Comparison of ENCODE assay signal across 12 cellular contexts in the genomic region with DNA sequence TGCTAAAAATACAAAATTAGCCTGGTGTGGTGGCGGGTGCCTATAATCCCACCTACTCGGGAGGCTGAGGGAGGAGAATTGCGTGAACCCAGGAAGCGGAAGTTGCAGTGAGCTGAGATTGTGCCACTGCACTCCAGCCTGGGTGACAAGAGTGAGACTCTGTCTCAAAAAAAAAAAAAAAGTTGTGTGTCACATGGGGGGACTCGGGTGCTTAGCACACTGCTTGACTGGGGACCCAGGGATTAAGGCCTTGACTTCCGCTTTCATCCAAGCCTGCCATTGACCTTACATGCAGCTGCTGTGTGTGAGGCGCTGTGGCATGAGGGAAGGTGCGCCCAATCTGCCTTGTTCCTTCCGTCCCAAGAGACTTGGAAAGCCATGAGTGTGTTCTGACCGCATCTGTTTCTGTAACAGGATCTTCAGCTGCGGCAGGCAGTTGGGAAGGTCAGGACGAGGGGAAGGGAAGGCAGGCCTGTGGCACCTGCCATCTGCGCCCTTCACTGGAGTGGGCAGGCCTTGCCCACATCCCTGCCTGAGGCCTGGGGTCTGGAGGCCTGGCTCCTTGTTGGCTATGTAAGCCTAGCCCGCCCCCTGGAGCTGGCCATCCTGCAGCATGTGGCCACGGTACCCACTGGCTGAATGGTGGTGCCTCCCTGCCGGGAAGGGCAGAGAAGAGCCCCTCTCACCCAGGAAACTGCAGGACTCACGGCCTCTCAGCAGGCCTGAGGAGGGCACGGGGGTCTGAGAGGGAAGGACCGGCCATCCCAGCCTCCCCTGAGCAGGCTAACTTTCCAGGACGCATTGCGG. TPM values are rescaled to one million over a fixed set of nuclear protein-coding genes. Genes with fewer than 3 reads are reported as not detected.
DNase-seq lines count a peak whose midpoint lies in the region; ATAC-seq and TF ChIP-seq lines count a peak whose summit lies in the region.
"Had no signal": no experiment of that assay in that cellular context is flagged by ENCODE, and none has a peak within 500 bp of the region (broad histone marks: within the 10 kb centered on the region; RNA-seq: fewer than 3 reads in every experiment).

No MANE protein-coding gene starts in this region.

- no peaks in the 10 kb centered on the region for H3K9me3 ChIP-seq in T-helper 17 cell (ENCODE audit: control insufficient read depth, low read length, poor library complexity, severe bottlenecking)
- H3K9me3 ChIP-seq: tibial nerve had no signal

- POLR2A ChIA-PET in activated CD4-positive, alpha-beta T cell treated with anti-CD3 and anti-CD28 coated beads, Interleukin-2, amount 10 ng/mL, durations not matched to agents 7 days and 5 days (lab: Charles Lee) = no interaction called here

- ATAC-seq in T-helper 17 cell (no peak), GM21786 (IDR thresholded peaks at IDR 0.05; ENCODE audit: unreplicated experiment) (no peak), HG02588 (IDR thresholded peaks at IDR 0.05; ENCODE audit: unreplicated experiment) (no peak)
- ATAC-seq in stimulated activated naive B cell treated with anti-CD40 and anti-IgM and Interleukin-4, amounts not matched to agents 10 μg/mL and 1 μg/mL and 100 μg/mL, for 72 hours (replicated peaks) = no peak
- ATAC-seq: SK-N-SH treated with all-trans-retinoic acid at 6 μM for 48 hours had no signal

- no peak for DNase-seq in activated CD4-positive, alpha-beta T cell treated with anti-CD3 and anti-CD28 coated beads, Interleukin-2, amount 10 ng/mL, durations not matched to agents 7 days and 5 days
- no peak for DNase-seq in activated CD4-positive, alpha-beta T cell treated with anti-CD3 and anti-CD28 coated beads for 4 hours
- DNase-seq in NCI-H2107 (lab: John Stamatoyannopoulos, UW) = peak; percentile 81
- no peak for DNase-seq in T-helper 17 cell
- no peak for DNase-seq in stimulated activated naive B cell treated with anti-CD40 and anti-IgM and Interleukin-4, amounts not matched to agents 10 μg/mL and 1 μg/mL and 100 μg/mL, for 72 hours
- DNase-seq in dorsolateral prefrontal cortex = no peak
- DNase-seq: NCI-H2081 had no signal

- no peaks in the 10 kb centered on the region for H3K27me3 Mint-ChIP-seq in activated CD4-positive, alpha-beta T cell treated with anti-CD3 and anti-CD28 coated beads, Interleukin-2, amount 10 ng/mL, durations not matched to agents 7 days and 5 days
- H3K27me3 Mint-ChIP-seq in T-helper 17 cell = no peaks in the 10 kb centered on the region
- no peaks in the 10 kb centered on the region for H3K27me3 Mint-ChIP-seq in stimulated activated naive B cell treated with anti-CD40 and anti-IgM and Interleukin-4, amounts not matched to agents 10 μg/mL and 1 μg/mL and 100 μg/mL, for 72 hours
- H3K27me3 Mint-ChIP-seq: memory B cell had no signal

- H3K4me3 ChIP-seq in dorsolateral prefrontal cortex = no peak overlapping the region
- H3K4me3 ChIP-seq: tibial nerve had no signal

- H3K4me1 Mint-ChIP-seq in activated CD4-positive, alpha-beta T cell treated with anti-CD3 and anti-CD28 coated beads, Interleukin-2, amount 10 ng/mL, durations not matched to agents 7 days and 5 days = peaks cover 57% of the 10 kb centered on the region
- peaks cover 35% of the 10 kb centered on the region for H3K4me1 Mint-ChIP-seq in T-helper 17 cell
- H3K4me1 Mint-ChIP-seq in stimulated activated naive B cell treated with anti-CD40 and anti-IgM and Interleukin-4, amounts not matched to agents 10 μg/mL and 1 μg/mL and 100 μg/mL, for 72 hours = peaks cover 50 to 86% of the 10 kb centered on the region in 2 donors

- intact Hi-C loops in dorsolateral prefrontal cortex (cut with DNase I) = no loop called here

- TF ChIP-seq CTCF in dorsolateral prefrontal cortex (IDR thresholded peaks at IDR 0.05 in 54 of 56, conservative IDR thresholded peaks at IDR 0.05 in 2 of 56; ENCODE audit: low read depth in 1 of 56, partially characterized antibody in 56 of 56) = no peak

- no peaks in the 10 kb centered on the region for H3K9me3 Mint-ChIP-seq in activated CD4-positive, alpha-beta T cell treated with anti-CD3 and anti-CD28 coated beads, Interleukin-2, amount 10 ng/mL, durations not matched to agents 7 days and 5 days
- H3K9me3 Mint-ChIP-seq in stimulated activated naive B cell treated with anti-CD40 and anti-IgM and Interleukin-4, amounts not matched to agents 10 μg/mL and 1 μg/mL and 100 μg/mL, for 72 hours = no peaks in the 10 kb centered on the region
- H3K9me3 Mint-ChIP-seq: memory B cell had no signal

- H3K4me3 Mint-ChIP-seq in activated CD4-positive, alpha-beta T cell treated with anti-CD3 and anti-CD28 coated beads, Interleukin-2, amount 10 ng/mL, durations not matched to agents 7 days and 5 days = peak overlapping the region; percentile 3
- H3K4me3 Mint-ChIP-seq in T-helper 17 cell = peak overlapping the region; percentile 21
- H3K4me3 Mint-ChIP-seq in stimulated activated naive B cell treated with anti-CD40 and anti-IgM and Interleukin-4, amounts not matched to agents 10 μg/mL and 1 μg/mL and 100 μg/mL, for 72 hours = no peak overlapping the region

- H3K27ac ChIP-seq in dorsolateral prefrontal cortex = no peak overlapping the region
- H3K27ac ChIP-seq: tibial nerve had no signal

- no peaks in the 10 kb centered on the region for H3K27me3 ChIP-seq in dorsolateral prefrontal cortex
- H3K27me3 ChIP-seq: tibial nerve had no signal

- no peaks in the 10 kb centered on the region for H3K36me3 Mint-ChIP-seq in activated CD4-positive, alpha-beta T cell treated with anti-CD3 and anti-CD28 coated beads, Interleukin-2, amount 10 ng/mL, durations not matched to agents 7 days and 5 days (ENCODE audit: low read depth)
- no peaks in the 10 kb centered on the region for H3K36me3 Mint-ChIP-seq in T-helper 17 cell (ENCODE audit: low read depth)
- peaks cover 0 to 7% of the 10 kb centered on the region in 2 donors for H3K36me3 Mint-ChIP-seq in stimulated activated naive B cell treated with anti-CD40 and anti-IgM and Interleukin-4, amounts not matched to agents 10 μg/mL and 1 μg/mL and 100 μg/mL, for 72 hours
- H3K36me3 Mint-ChIP-seq: memory B cell had no signal

- H3K27ac Mint-ChIP-seq in activated CD4-positive, alpha-beta T cell treated with anti-CD3 and anti-CD28 coated beads, Interleukin-2, amount 10 ng/mL, durations not matched to agents 7 days and 5 days = peak overlapping the region; percentile 50
- H3K27ac Mint-ChIP-seq in T-helper 17 cell = peak overlapping the region; percentile 89
- peak overlapping the region; percentile 20 for H3K27ac Mint-ChIP-seq in stimulated activated naive B cell treated with anti-CD40 and anti-IgM and Interleukin-4, amounts not matched to agents 10 μg/mL and 1 μg/mL and 100 μg/mL, for 72 hours

- CTCF ChIA-PET in activated CD4-positive, alpha-beta T cell treated with anti-CD3 and anti-CD28 coated beads, Interleukin-2, amount 10 ng/mL, durations not matched to agents 7 days and 5 days (lab: Charles Lee) = interaction anchor here (4.1 kb wide), 1 partner anchor 10 kb away, joined by 10 read pairs; no protein-coding TSS in a partner anchor

RNA-seq across cellular contexts. Expression of a gene that starts 23.0 kb away (rescaled TPM):
- 10 to 100 TPM; 21.1 to 21.7 TPM for total RNA-seq in activated CD4-positive, alpha-beta T cell treated with anti-CD3 and anti-CD28 coated beads, Interleukin-2, amount 10 ng/mL, durations not matched to agents 7 days and 5 days
- 10 to 100 TPM; 15.2 to 20.9 TPM for total RNA-seq in T-helper 17 cell
- 10 to 100 TPM; 33.6 to 77.3 (median 54.0) TPM for total RNA-seq in dorsolateral prefrontal cortex

RNA-seq across cellular contexts. Expression of a gene that starts 37.0 kb away (rescaled TPM):
- 10 to 100 TPM; 27.1 to 30.0 TPM for total RNA-seq in activated CD4-positive, alpha-beta T cell treated with anti-CD3 and anti-CD28 coated beads, Interleukin-2, amount 10 ng/mL, durations not matched to agents 7 days and 5 days
- total RNA-seq in T-helper 17 cell = 1 to 10 TPM; 8.8 TPM
- total RNA-seq in dorsolateral prefrontal cortex = 10 to 100 TPM in 115 of 120 experiments, 1 to 10 TPM in 5; 5.0 to 26.4 (median 16.3) TPM

RNA-seq across cellular contexts. Expression of a gene that starts 39.7 kb away (rescaled TPM):
- 1 to 10 TPM; 4.0 to 4.1 TPM for total RNA-seq in activated CD4-positive, alpha-beta T cell treated with anti-CD3 and anti-CD28 coated beads, Interleukin-2, amount 10 ng/mL, durations not matched to agents 7 days and 5 days
- total RNA-seq in T-helper 17 cell (1 to 10 TPM; 3.4 to 3.5 TPM), dorsolateral prefrontal cortex (1 to 10 TPM in 79 of 120 experiments, under 1 TPM in 41; 0.36 to 3.5 (median 1.3) TPM)

RNA-seq across cellular contexts. Expression of a gene that starts 44.8 kb away (rescaled TPM):
- under 1 TPM in 1 of 2 experiments, not detected in 1; 0.17 TPM for total RNA-seq in activated CD4-positive, alpha-beta T cell treated with anti-CD3 and anti-CD28 coated beads, Interleukin-2, amount 10 ng/mL, durations not matched to agents 7 days and 5 days
- total RNA-seq in T-helper 17 cell = under 1 TPM; 0.57 to 0.97 TPM
- 1 to 10 TPM in 26 of 120 experiments, under 1 TPM in 94; 0.22 to 2.5 (median 0.70) TPM for total RNA-seq in dorsolateral prefrontal cortex

Comparison
In these comparisons a context has a peak if more than half of its experiments do, and no peak if none do; other contexts are left out.
1. H3K27ac Mint-ChIP-seq: peak in every context shown above with its lines; median percentile 89 in T-helper 17 cell; 50 in activated CD4-positive, alpha-beta T cell treated with anti-CD3 and anti-CD28 coated beads, Interleukin-2, amount 10 ng/mL, durations not matched to agents 7 days and 5 days; 20 in stimulated activated naive B cell treated with anti-CD40 and anti-IgM and Interleukin-4, amounts not matched to agents 10 μg/mL and 1 μg/mL and 100 μg/mL, for 72 hours.
2. H3K4me3 Mint-ChIP-seq: peak in activated CD4-positive, alpha-beta T cell treated with anti-CD3 and anti-CD28 coated beads, Interleukin-2, amount 10 ng/mL, durations not matched to agents 7 days and 5 days (single experiment) and T-helper 17 cell (single experiment); none in stimulated activated naive B cell treated with anti-CD40 and anti-IgM and Interleukin-4, amounts not matched to agents 10 μg/mL and 1 μg/mL and 100 μg/mL, for 72 hours (0 of 2).